17 cellular contexts compared by ENCODE assay signal in genomic region chr2:8009010-8009597, GRCh38.
DNase-seq lines count a peak whose midpoint lies in the region; ATAC-seq, FAIRE-seq and TF ChIP-seq lines count a peak whose summit lies in the region.
"Had no signal": no experiment of that assay in that cellular context is flagged by ENCODE, and none has a peak within 500 bp of the region (broad histone marks: within the 10 kb centered on the region; RNA-seq: fewer than 3 reads in every experiment).

No MANE protein-coding gene starts in this region.

- H3K36me3 Mint-ChIP-seq in osteocyte (ENCODE audit: unreplicated experiment): no peaks in the 10 kb centered on the region

- no peaks in the 10 kb centered on the region for H3K79me2 ChIP-seq in hepatocyte

- H3K4me1 ChIP-seq in hepatocyte (ENCODE audit: insufficient read depth): peaks cover 6% of the 10 kb centered on the region

- FAIRE-seq in bronchial epithelial cell (lab: Jason Lieb, UNC): no peak
- FAIRE-seq: G401.6, kidney had no signal

- ATAC-seq in sciatic nerve: no peak
- ATAC-seq: Panc1 had no signal

- WGBS in hepatocyte (ENCODE audit: low lambda C conversion rate, missing lambda C conversion rate): 90% methylated on average over 11 of the region's 11 CpGs

- DNase-seq in EL (peak; percentile 59), NCI-H226 (peak; percentile 37), bronchial epithelial cell (ENCODE audit: low read depth) (peak; percentile 38), osteocyte (ENCODE audit: extremely low spot score, unreplicated experiment) (peak; percentile 38), HT-29 (ENCODE audit: low spot score) (no peak), sciatic nerve (ENCODE audit: low spot score) (no peak), hepatocyte (ENCODE audit: low spot score) (no peak)
- DNase-seq: activated CD4-positive, alpha-beta T cell treated with anti-CD3 and anti-CD28 coated beads for 4 hours; activated T-cell treated with anti-CD3 and anti-CD28 coated beads, Interleukin-2, amount 50 U/mL, for 1 hour; CD4-positive, alpha-beta T cell; kidney; NCI-H1417; NCI-H510A treated with DMSO at 0.1 percent for 48 hours had no signal

- H3K9me3 Mint-ChIP-seq in osteocyte (ENCODE audit: unreplicated experiment): no peaks in the 10 kb centered on the region
- H3K9me3 Mint-ChIP-seq: CD4-positive, alpha-beta T cell; T-helper 1 cell treated with Interleukin-12 subunit alpha and Interleukin-12 subunit beta and Interleukin-4 antibody, amounts not matched to agents 30 μg/mL and 1 μg/mL, for 36 hours had no signal

- intact Hi-C loops in sciatic nerve (cut with DNase I): no loop called here

- no peak overlapping the region for H3K27ac ChIP-seq in hepatocyte

- peaks cover 7% of the 10 kb centered on the region for H3K4me1 Mint-ChIP-seq in osteocyte (ENCODE audit: unreplicated experiment)

- H3K9me2 ChIP-seq in hepatocyte (replicated peaks; ENCODE audit: insufficient read depth): no peaks in the 10 kb centered on the region

- no peak overlapping the region for H3K4me3 Mint-ChIP-seq in osteocyte (ENCODE audit: unreplicated experiment)
- H3K4me3 Mint-ChIP-seq: CD4-positive, alpha-beta T cell; T-helper 1 cell treated with Interleukin-12 subunit alpha and Interleukin-12 subunit beta and Interleukin-4 antibody, amounts not matched to agents 30 μg/mL and 1 μg/mL, for 36 hours had no signal

- no peaks in the 10 kb centered on the region for H4K20me1 ChIP-seq in hepatocyte (ENCODE audit: insufficient read depth, poor library complexity, severe bottlenecking)

- H3K27me3 Mint-ChIP-seq in osteocyte (ENCODE audit: unreplicated experiment): no peaks in the 10 kb centered on the region
- H3K27me3 Mint-ChIP-seq: CD4-positive, alpha-beta T cell had no signal

- no peak overlapping the region for H3K4me2 ChIP-seq in hepatocyte

- no peak overlapping the region for H3K4me3 ChIP-seq in bronchial epithelial cell (ENCODE audit: low read depth, low read length)
- no peak overlapping the region for H3K4me3 ChIP-seq in hepatocyte

- no peaks in the 10 kb centered on the region for H3K9me3 ChIP-seq in hepatocyte (ENCODE audit: low read depth)

- no peak for TF ChIP-seq CTCF in bronchial epithelial cell (IDR thresholded peaks at IDR 0.05; ENCODE audit: insufficient read depth, low read length, severe bottlenecking)
- no peak for TF ChIP-seq CTCF in osteocyte (IDR thresholded peaks at IDR 0.05)
- TF ChIP-seq CTCF in hepatocyte (IDR thresholded peaks at IDR 0.05; ENCODE audit: poor library complexity): no peak

- H3K27me3 ChIP-seq in bronchial epithelial cell (ENCODE audit: control insufficient read depth, insufficient read depth, low read length): no peaks in the 10 kb centered on the region
- no peaks in the 10 kb centered on the region for H3K27me3 ChIP-seq in hepatocyte

- H3K36me3 ChIP-seq in bronchial epithelial cell (ENCODE audit: control insufficient read depth, insufficient read depth, low read length): no peaks in the 10 kb centered on the region
- H3K36me3 ChIP-seq in hepatocyte (replicated peaks; ENCODE audit: insufficient read depth, low read depth): no peaks in the 10 kb centered on the region

- H2AFZ ChIP-seq in hepatocyte: no peak overlapping the region

- H3K27ac Mint-ChIP-seq in osteocyte (ENCODE audit: unreplicated experiment): no peak overlapping the region
- H3K27ac Mint-ChIP-seq: CD4-positive, alpha-beta T cell; progenitor cell of endocrine pancreas; T-helper 1 cell treated with Interleukin-12 subunit alpha and Interleukin-12 subunit beta and Interleukin-4 antibody, amounts not matched to agents 30 μg/mL and 1 μg/mL, for 36 hours had no signal

Comparison
In these comparisons a context has a peak if more than half of its experiments do, and no peak if none do; other contexts are left out.
1. DNase-seq: peak in EL (single experiment), NCI-H226 (single experiment), bronchial epithelial cell (single experiment) and osteocyte (single experiment); none in HT-29 (single experiment), sciatic nerve (single experiment) and hepatocyte (single experiment).